In genomic region chr14:91368681-91369416, GRCh38 we compare ENCODE assay signal across 14 cellular contexts. TPM values are rescaled to one million over a fixed set of nuclear protein-coding genes. Genes with fewer than 3 reads are reported as not detected.
A peak's percentile ranks its signal among the peaks of the same experiment; 100 is the strongest.
DNase-seq lines count a peak whose midpoint lies in the region; ATAC-seq and TF ChIP-seq lines count a peak whose summit lies in the region.
"Had no signal": no experiment of that assay in that cellular context is flagged by ENCODE, and none has a peak within 500 bp of the region (broad histone marks: within the 10 kb centered on the region; RNA-seq: fewer than 3 reads in every experiment).

No MANE protein-coding gene starts in this region.

- peak overlapping the region; percentile 33 for H3K4me3 Mint-ChIP-seq in activated T-helper 1 cell treated with anti-CD3 and anti-CD28 coated beads, Interleukin-12 subunit alpha, Interleukin-12 subunit beta, Interleukin-2, Interleukin-4 antibody, amounts not matched to agents 30 ng/mL and 10 ng/mL and 1 ng/mL, durations not matched to agents 14 hours and 24 hours and 36 hours
- H3K4me3 Mint-ChIP-seq in neural progenitor cell = peak overlapping the region; percentile 43
- H3K4me3 Mint-ChIP-seq: HFFc6 had no signal

- no peaks in the 10 kb centered on the region for H3K9me3 ChIP-seq in neural progenitor cell (ENCODE audit: low read depth)

- no peak overlapping the region for H3K4me3 ChIP-seq in neural progenitor cell
- H3K4me3 ChIP-seq: hepatocyte had no signal

- peaks cover 3% of the 10 kb centered on the region for H3F3A ChIP-seq in neural progenitor cell (ENCODE audit: low read depth)

- H3K36me3 ChIP-seq in neural progenitor cell = no peaks in the 10 kb centered on the region

- intact Hi-C loops in activated T-helper 1 cell treated with anti-CD3 and anti-CD28 coated beads, Interleukin-12 subunit alpha, Interleukin-12 subunit beta, Interleukin-2, Interleukin-4 antibody, amounts not matched to agents 30 ng/mL and 10 ng/mL and 1 ng/mL, durations not matched to agents 14 hours and 24 hours and 36 hours (cut with micrococcal nuclease) = no loop called here

- ATAC-seq in omental fat pad (ENCODE audit: low FRiP score) (no peak), HG03139 (IDR thresholded peaks at IDR 0.05; ENCODE audit: unreplicated experiment) (no peak)
- ATAC-seq: sciatic nerve had no signal

- no peak overlapping the region for H3K4me2 ChIP-seq in neural progenitor cell

- no peak overlapping the region for H2AFZ ChIP-seq in neural progenitor cell (replicated peaks)
- H2AFZ ChIP-seq: hepatocyte had no signal

- peaks cover 97% of the 10 kb centered on the region for H3K79me2 ChIP-seq in neural progenitor cell (ENCODE audit: low read depth)

- H3K9ac ChIP-seq in neural progenitor cell = no peak overlapping the region

- H4K20me1 ChIP-seq in neural progenitor cell (ENCODE audit: low read depth) = peaks cover 87% of the 10 kb centered on the region

- peaks cover 89% of the 10 kb centered on the region for H3K4me1 Mint-ChIP-seq in activated T-helper 1 cell treated with anti-CD3 and anti-CD28 coated beads, Interleukin-12 subunit alpha, Interleukin-12 subunit beta, Interleukin-2, Interleukin-4 antibody, amounts not matched to agents 30 ng/mL and 10 ng/mL and 1 ng/mL, durations not matched to agents 14 hours and 24 hours and 36 hours (ENCODE audit: low read depth)
- H3K4me1 Mint-ChIP-seq in neural progenitor cell = peaks cover 52% of the 10 kb centered on the region

- peaks cover 51% of the 10 kb centered on the region for H3K4me1 ChIP-seq in neural progenitor cell

- no peaks in the 10 kb centered on the region for H3K27me3 ChIP-seq in neural progenitor cell
- H3K27me3 ChIP-seq: hepatocyte had no signal

- H3K27ac ChIP-seq in neural progenitor cell = no peak overlapping the region
- H3K27ac ChIP-seq: hepatocyte had no signal

- DNase-seq in NCI-H2196 (lab: John Stamatoyannopoulos, UW; ENCODE audit: unreplicated experiment) (peak; percentile 3), NCI-H2196 treated with DMSO at 0.1 percent for 48 hours (lab: John Stamatoyannopoulos, UW; ENCODE audit: unreplicated experiment) (no peak), NAMALWA (ENCODE audit: low spot score) (peak; percentile 66), neural progenitor cell (ENCODE audit: low spot score) (no peak), omental fat pad (ENCODE audit: low spot score) (no peak), germinal center (ENCODE audit: low spot score) (no peak)
- no peak for DNase-seq in activated T-helper 1 cell treated with anti-CD3 and anti-CD28 coated beads, Interleukin-12 subunit alpha, Interleukin-12 subunit beta, Interleukin-2, Interleukin-4 antibody, amounts not matched to agents 30 ng/mL and 10 ng/mL and 1 ng/mL, durations not matched to agents 14 hours and 24 hours and 36 hours (ENCODE audit: low spot score)
- DNase-seq: ACHN, HFFc6, mesendoderm, NCI-H1436 had no signal

- peak overlapping the region; percentile 87 for H3K27ac Mint-ChIP-seq in activated T-helper 1 cell treated with anti-CD3 and anti-CD28 coated beads, Interleukin-12 subunit alpha, Interleukin-12 subunit beta, Interleukin-2, Interleukin-4 antibody, amounts not matched to agents 30 ng/mL and 10 ng/mL and 1 ng/mL, durations not matched to agents 14 hours and 24 hours and 36 hours
- peak overlapping the region; percentile 87 for H3K27ac Mint-ChIP-seq in neural progenitor cell
- H3K27ac Mint-ChIP-seq: HFFc6 had no signal

- H3K36me3 Mint-ChIP-seq in activated T-helper 1 cell treated with anti-CD3 and anti-CD28 coated beads, Interleukin-12 subunit alpha, Interleukin-12 subunit beta, Interleukin-2, Interleukin-4 antibody, amounts not matched to agents 30 ng/mL and 10 ng/mL and 1 ng/mL, durations not matched to agents 14 hours and 24 hours and 36 hours (ENCODE audit: low read depth) = peaks cover 2% of the 10 kb centered on the region
- H3K36me3 Mint-ChIP-seq in neural progenitor cell = no peaks in the 10 kb centered on the region

- no peaks in the 10 kb centered on the region for H3K27me3 Mint-ChIP-seq in activated T-helper 1 cell treated with anti-CD3 and anti-CD28 coated beads, Interleukin-12 subunit alpha, Interleukin-12 subunit beta, Interleukin-2, Interleukin-4 antibody, amounts not matched to agents 30 ng/mL and 10 ng/mL and 1 ng/mL, durations not matched to agents 14 hours and 24 hours and 36 hours (ENCODE audit: insufficient read depth)
- H3K27me3 Mint-ChIP-seq in neural progenitor cell (ENCODE audit: insufficient read depth, low read depth) = peaks cover 3% of the 10 kb centered on the region

- no peaks in the 10 kb centered on the region for H3K9me3 Mint-ChIP-seq in activated T-helper 1 cell treated with anti-CD3 and anti-CD28 coated beads, Interleukin-12 subunit alpha, Interleukin-12 subunit beta, Interleukin-2, Interleukin-4 antibody, amounts not matched to agents 30 ng/mL and 10 ng/mL and 1 ng/mL, durations not matched to agents 14 hours and 24 hours and 36 hours
- no peaks in the 10 kb centered on the region for H3K9me3 Mint-ChIP-seq in neural progenitor cell
- H3K9me3 Mint-ChIP-seq: HFFc6 had no signal

- TF ChIP-seq CTCF in neural progenitor cell (IDR thresholded peaks at IDR 0.05) = no peak
- TF ChIP-seq CTCF in omental fat pad (IDR thresholded peaks at IDR 0.05) = no peak

RNA-seq across cellular contexts. Expression of gene CCDC88C, which starts 48.8 kb away (rescaled TPM):
- 85.9 and 91.7 TPM in 2 replicates for total RNA-seq in activated T-helper 1 cell treated with anti-CD3 and anti-CD28 coated beads, Interleukin-12 subunit alpha, Interleukin-12 subunit beta, Interleukin-2, Interleukin-4 antibody, amounts not matched to agents 30 ng/mL and 10 ng/mL and 1 ng/mL, durations not matched to agents 14 hours and 24 hours and 36 hours
- total RNA-seq in neural progenitor cell (ENCODE audit: low replicate concordance) (17.8 and 34.8 TPM in 2 replicates), omental fat pad (10 to 100 TPM in 1 of 4 donors, 1 to 10 TPM in 3; 4.5 to 36.6 (median 9.4) TPM)

Comparison
In these comparisons a context has a peak if more than half of its experiments do, and no peak if none do; other contexts are left out.
1. DNase-seq: peak in NCI-H2196 (single experiment) and NAMALWA (single experiment); none in NCI-H2196 treated with DMSO at 0.1 percent for 48 hours (single experiment), activated T-helper 1 cell treated with anti-CD3 and anti-CD28 coated beads, Interleukin-12 subunit alpha, Interleukin-12 subunit beta, Interleukin-2, Interleukin-4 antibody, amounts not matched to agents 30 ng/mL and 10 ng/mL and 1 ng/mL, durations not matched to agents 14 hours and 24 hours and 36 hours (single experiment), neural progenitor cell (single experiment), omental fat pad (single experiment) and germinal center (single experiment).